Comparison of ENCODE assay signal across 23 cellular contexts in the genomic region with DNA sequence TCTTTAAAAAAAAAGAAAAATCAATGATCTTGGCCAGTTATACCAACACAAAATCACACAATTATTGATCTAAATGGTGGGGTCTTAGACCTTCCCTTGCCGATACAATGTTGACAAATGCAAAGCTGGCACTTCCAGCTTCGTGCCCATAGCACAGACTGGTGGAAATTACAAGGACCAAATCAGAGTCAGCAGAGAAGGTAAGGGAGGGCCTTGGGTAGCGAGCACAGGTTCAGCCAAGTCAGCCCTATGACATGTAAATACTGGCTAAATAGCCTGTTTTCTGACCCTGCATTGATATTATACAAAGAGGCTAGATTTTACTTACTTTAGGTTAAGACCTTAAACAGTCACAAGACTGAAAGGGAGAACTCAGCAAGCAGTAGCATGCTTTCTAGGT. TPM values are rescaled to one million over a fixed set of nuclear protein-coding genes. Genes with fewer than 3 reads are reported as not detected.
A peak's percentile ranks its signal among the peaks of the same experiment; 100 is the strongest.
DNase-seq lines count a peak whose midpoint lies in the region; ATAC-seq, FAIRE-seq and TF ChIP-seq lines count a peak whose summit lies in the region.
"Had no signal": no experiment of that assay in that cellular context is flagged by ENCODE, and none has a peak within 500 bp of the region (broad histone marks: within the 10 kb centered on the region; RNA-seq: fewer than 3 reads in every experiment).

No MANE protein-coding gene starts in this region.

- peak; percentile 20 for DNase-seq in NCI-H748 (lab: John Stamatoyannopoulos, UW; ENCODE audit: unreplicated experiment)
- no peak for DNase-seq in NCI-H748 treated with DMSO at 0.1 percent for 48 hours (lab: John Stamatoyannopoulos, UW)
- peak; percentile 21 for DNase-seq in WERI-Rb-1
- DNase-seq in urothelium cell line (ENCODE audit: low spot score) = no peak
- no peak for DNase-seq in SHP77 treated with DMSO at 0.1 percent for 48 hours (lab: John Stamatoyannopoulos, UW)
- no peak for DNase-seq in GM03348 (ENCODE audit: low spot score)
- DNase-seq in naive thymus-derived CD8-positive, alpha-beta T cell = no peak
- DNase-seq: 8988T; activated B cell treated with CpG ODN at 0.5 μM for 24 hours; activated effector memory CD4-positive, alpha-beta T cell treated with anti-CD3 and anti-CD28 coated beads, Interleukin-2, amount 50 U/mL, for 16 hours; amygdala; cerebellar nuclear complex; effector CD8-positive, alpha-beta T cell; heart left ventricle; mesendoderm; NCI-H1436; NCI-H2227 treated with DMSO at 0.1 percent for 48 hours; nephron progenitor cell; Right ventricle myocardium superior; tibial artery had no signal

- no peaks in the 10 kb centered on the region for H3K9me3 Mint-ChIP-seq in naive thymus-derived CD8-positive, alpha-beta T cell
- H3K9me3 Mint-ChIP-seq: activated B cell treated with CpG ODN at 0.5 μM for 24 hours; nephron progenitor cell; stimulated activated effector memory CD8-positive, alpha-beta T cell treated with anti-CD3 and anti-CD28 coated beads, Interleukin-12 subunit alpha, Interleukin-12 subunit beta, amount 100 ng/mL, for 72 hours had no signal

- no peak overlapping the region for H3K4me3 Mint-ChIP-seq in naive thymus-derived CD8-positive, alpha-beta T cell
- H3K4me3 Mint-ChIP-seq: activated B cell treated with CpG ODN at 0.5 μM for 24 hours; nephron progenitor cell; stimulated activated effector memory CD8-positive, alpha-beta T cell treated with anti-CD3 and anti-CD28 coated beads, Interleukin-12 subunit alpha, Interleukin-12 subunit beta, amount 100 ng/mL, for 72 hours had no signal

- ATAC-seq in HG03095 (IDR thresholded peaks at IDR 0.05; ENCODE audit: unreplicated experiment) = peak; percentile 18
- no peak for ATAC-seq in naive thymus-derived CD8-positive, alpha-beta T cell
- ATAC-seq: heart left ventricle; stimulated activated effector memory CD8-positive, alpha-beta T cell treated with anti-CD3 and anti-CD28 coated beads, Interleukin-12 subunit alpha, Interleukin-12 subunit beta, amount 100 ng/mL, for 72 hours had no signal

- H3K4me3 ChIP-seq in WERI-Rb-1 (ENCODE audit: low read depth, low read length) = no peak overlapping the region
- H3K4me3 ChIP-seq: BLaER1 treated with 17β-estradiol and CSF1 and Interleukin-3, amounts not matched to agents 10 nM and 100 nM; heart left ventricle; tibial artery had no signal

- peak; percentile 30 for FAIRE-seq in urothelium cell line (lab: Jason Lieb, UNC)

- peaks cover 2% of the 10 kb centered on the region; the same call in 1 of the 2 replicates for H3K36me3 ChIP-seq in WERI-Rb-1

- H3K36me3 Mint-ChIP-seq in naive thymus-derived CD8-positive, alpha-beta T cell = peaks cover 0 to 10% (median 5%) of the 10 kb centered on the region in 3 donors

- H3K27ac ChIP-seq in WERI-Rb-1 = peak overlapping the region; percentile 84
- H3K27ac ChIP-seq: BLaER1 treated with 17β-estradiol and CSF1 and Interleukin-3, amounts not matched to agents 10 nM and 100 nM; heart left ventricle; tibial artery had no signal

- H3K9me3 ChIP-seq in WERI-Rb-1 (ENCODE audit: severe bottlenecking) = peaks cover 1% of the 10 kb centered on the region
- H3K9me3 ChIP-seq: BLaER1 treated with 17β-estradiol and CSF1 and Interleukin-3, amounts not matched to agents 10 nM and 100 nM; heart left ventricle; tibial artery had no signal

- no peaks in the 10 kb centered on the region for H3K27me3 Mint-ChIP-seq in naive thymus-derived CD8-positive, alpha-beta T cell
- H3K27me3 Mint-ChIP-seq: activated B cell treated with CpG ODN at 0.5 μM for 24 hours had no signal

- H3K27me3 ChIP-seq in WERI-Rb-1 (ENCODE audit: insufficient read depth, low read depth, severe bottlenecking) = no peaks in the 10 kb centered on the region
- H3K27me3 ChIP-seq: BLaER1 treated with 17β-estradiol and CSF1 and Interleukin-3, amounts not matched to agents 10 nM and 100 nM; heart left ventricle; tibial artery had no signal

- POLR2A ChIA-PET in naive thymus-derived CD8-positive, alpha-beta T cell (lab: Charles Lee) = no interaction called here

- H3K27ac Mint-ChIP-seq in naive thymus-derived CD8-positive, alpha-beta T cell = peak overlapping the region in 2 of 10 donors; percentile 1 to 68
- H3K27ac Mint-ChIP-seq: activated B cell treated with CpG ODN at 0.5 μM for 24 hours; nephron progenitor cell; stimulated activated effector memory CD8-positive, alpha-beta T cell treated with anti-CD3 and anti-CD28 coated beads, Interleukin-12 subunit alpha, Interleukin-12 subunit beta, amount 100 ng/mL, for 72 hours had no signal

- H3K4me1 Mint-ChIP-seq in naive thymus-derived CD8-positive, alpha-beta T cell = peaks cover 0 to 2% (median 1%) of the 10 kb centered on the region in 4 donors
- H3K4me1 Mint-ChIP-seq: activated B cell treated with CpG ODN at 0.5 μM for 24 hours; stimulated activated effector memory CD8-positive, alpha-beta T cell treated with anti-CD3 and anti-CD28 coated beads, Interleukin-12 subunit alpha, Interleukin-12 subunit beta, amount 100 ng/mL, for 72 hours had no signal

- TF ChIP-seq CTCF in WERI-Rb-1 (IDR thresholded peaks at IDR 0.05; ENCODE audit: low read depth, low read length) = no peak

RNA-seq across cellular contexts. Expression of gene WDR89, which starts 30.3 kb away (rescaled TPM):
- 10 to 100 TPM; 40.6 to 41.4 TPM for total RNA-seq in naive thymus-derived CD8-positive, alpha-beta T cell
- polyA plus RNA-seq in naive thymus-derived CD8-positive, alpha-beta T cell = 10 to 100 TPM; 18.7 to 21.6 (median 20.5) TPM

RNA-seq across cellular contexts. Expression of gene SGPP1, which starts 55.9 kb away (rescaled TPM):
- total RNA-seq in naive thymus-derived CD8-positive, alpha-beta T cell = 10 to 100 TPM; 16.4 to 16.6 TPM
- 10 to 100 TPM in 2 of 3 donors, 1 to 10 TPM in 1; 9.2 to 14.5 (median 11.3) TPM for polyA plus RNA-seq in naive thymus-derived CD8-positive, alpha-beta T cell

Comparison
In these comparisons a context has a peak if more than half of its experiments do, and no peak if none do; other contexts are left out.
1. DNase-seq: peak in NCI-H748 (single experiment) and WERI-Rb-1 (single experiment); none in NCI-H748 treated with DMSO at 0.1 percent for 48 hours (single experiment), urothelium cell line (single experiment), SHP77 treated with DMSO at 0.1 percent for 48 hours (single experiment), GM03348 (single experiment) and naive thymus-derived CD8-positive, alpha-beta T cell (0 of 10).